ENCODE assay signal across 9 cellular contexts in the genomic region with DNA sequence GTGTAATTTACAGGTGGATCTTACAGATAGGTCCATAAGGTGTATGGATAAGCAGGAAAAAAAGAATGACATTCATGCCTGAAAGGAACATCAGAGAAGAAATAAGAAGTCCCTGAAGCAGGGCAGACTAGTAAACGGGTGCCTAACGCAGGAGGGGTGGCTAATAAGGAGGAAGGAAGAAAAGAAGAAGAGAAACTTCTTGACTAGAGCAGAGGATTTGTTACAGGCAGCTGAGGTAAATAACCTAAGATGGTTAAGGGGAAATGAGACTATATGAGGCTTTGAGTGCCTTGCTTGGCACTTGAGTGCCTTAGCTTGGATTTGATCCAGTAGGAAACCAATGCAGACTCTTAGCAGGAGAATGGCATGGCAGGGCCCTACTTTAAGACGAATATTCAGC.
DNase-seq lines count a peak whose midpoint lies in the region; ATAC-seq and TF ChIP-seq lines count a peak whose summit lies in the region.
"Had no signal": no experiment of that assay in that cellular context is flagged by ENCODE, and none has a peak within 500 bp of the region (broad histone marks: within the 10 kb centered on the region; RNA-seq: fewer than 3 reads in every experiment).

No MANE protein-coding gene starts in this region.

- ATAC-seq in GM18508 (IDR thresholded peaks at IDR 0.05; ENCODE audit: insufficient read depth, unreplicated experiment) (peak; percentile 71), GM21529 (IDR thresholded peaks at IDR 0.05; ENCODE audit: unreplicated experiment) (peak; percentile 96), HG03469 (IDR thresholded peaks at IDR 0.05; ENCODE audit: unreplicated experiment) (peak; percentile 96), left ventricle myocardium superior (peak; percentile 45)
- ATAC-seq: activated naive CD8-positive, alpha-beta T cell treated with anti-CD3 and anti-CD28 coated beads, Interleukin-2, amount 50 U/mL, for 24 hours had no signal

- DNase-seq in left ventricle myocardium superior (no peak), testis (no peak), HCEC 1CT (no peak), mesenteric fat pad (ENCODE audit: low spot score) (no peak), inferior parietal cortex (ENCODE audit: extremely low spot score) (no peak)
- DNase-seq: activated naive CD8-positive, alpha-beta T cell treated with anti-CD3 and anti-CD28 coated beads, Interleukin-2, amount 50 U/mL, for 24 hours had no signal

- no peak overlapping the region for H3K4me3 ChIP-seq in testis

- no peaks in the 10 kb centered on the region for H3K36me3 ChIP-seq in testis (ENCODE audit: low read depth, missing control alignments)

- H3K9me3 ChIP-seq in testis: no peaks in the 10 kb centered on the region

- no peak overlapping the region for H3K27ac ChIP-seq in testis

- no peak for TF ChIP-seq CTCF in testis (IDR thresholded peaks at IDR 0.05)

- intact Hi-C loops in left ventricle myocardium superior (cut with micrococcal nuclease): no loop called here
- intact Hi-C loops in testis (cut with DNase I; ENCODE audit: low total_unique reads): no loop called here

- H3K27me3 ChIP-seq in testis: no peaks in the 10 kb centered on the region

- WGBS in testis, 2 donors: 65 to 73% methylated on average over 3 of the region's 3 CpGs

- TF ChIP-seq POLR2A in testis (IDR thresholded peaks at IDR 0.05): no peak

- H3K4me1 ChIP-seq in testis: no peaks in the 10 kb centered on the region

Comparison
In these comparisons a context has a peak if more than half of its experiments do, and no peak if none do; other contexts are left out.
1. ATAC-seq: peak in every context shown above with its lines; median percentile 96 in GM21529; 96 in HG03469; 71 in GM18508; 45 in left ventricle myocardium superior.